Comparison of ENCODE assay signal across 1 cellular context in the genomic region with DNA sequence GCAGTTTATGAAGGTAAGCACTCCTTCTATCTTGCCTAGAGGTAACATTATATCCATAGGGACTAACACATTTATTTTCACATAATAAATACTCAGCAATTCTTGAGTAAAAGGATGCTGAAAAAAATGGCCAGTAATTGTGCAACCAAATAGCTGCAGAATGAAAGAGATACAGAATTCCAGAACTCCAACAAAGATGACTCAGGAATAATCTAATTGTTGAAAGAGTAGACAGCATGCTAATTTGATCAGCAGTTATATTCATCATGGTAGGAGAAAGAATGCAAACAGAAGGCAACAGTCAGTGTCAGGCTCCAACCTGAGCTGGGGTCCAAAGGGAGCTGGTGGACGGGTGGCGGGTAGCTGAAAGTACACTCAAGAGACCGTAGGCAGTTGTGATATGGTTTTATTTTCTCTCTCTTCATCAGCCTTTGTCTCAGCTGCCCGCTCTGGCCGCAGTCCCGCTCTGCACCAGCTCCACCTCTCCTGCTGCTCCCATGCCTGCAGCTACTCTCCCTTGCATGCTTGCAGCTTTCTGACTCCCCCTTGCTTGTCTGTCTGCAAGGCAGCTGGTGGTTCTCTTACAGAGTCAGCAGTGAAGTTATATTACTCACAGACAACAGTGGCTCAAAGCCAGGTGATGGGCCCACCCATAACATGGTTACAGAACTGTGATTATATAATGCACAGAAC.
TF ChIP-seq lines count a peak whose summit lies in the region.

No MANE protein-coding gene starts in this region.

TF ChIP-seq in WTC11, 78 proteins besides CTCF, POLR2A, EP300 and RAD21 (continued from another document):
- TF ChIP-seq, protein P1, sequence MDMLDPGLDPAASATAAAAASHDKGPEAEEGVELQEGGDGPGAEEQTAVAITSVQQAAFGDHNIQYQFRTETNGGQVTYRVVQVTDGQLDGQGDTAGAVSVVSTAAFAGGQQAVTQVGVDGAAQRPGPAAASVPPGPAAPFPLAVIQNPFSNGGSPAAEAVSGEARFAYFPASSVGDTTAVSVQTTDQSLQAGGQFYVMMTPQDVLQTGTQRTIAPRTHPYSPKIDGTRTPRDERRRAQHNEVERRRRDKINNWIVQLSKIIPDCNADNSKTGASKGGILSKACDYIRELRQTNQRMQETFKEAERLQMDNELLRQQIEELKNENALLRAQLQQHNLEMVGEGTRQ (CRISPR knock-in tag; IDR thresholded peaks at IDR 0.05), result no peak
- TF ChIP-seq NR2C2 (CRISPR knock-in tag; IDR thresholded peaks at IDR 0.05) (no peak), ZNF121 (CRISPR knock-in tag; IDR thresholded peaks at IDR 0.05) (no peak)
- TF ChIP-seq, protein P2, sequence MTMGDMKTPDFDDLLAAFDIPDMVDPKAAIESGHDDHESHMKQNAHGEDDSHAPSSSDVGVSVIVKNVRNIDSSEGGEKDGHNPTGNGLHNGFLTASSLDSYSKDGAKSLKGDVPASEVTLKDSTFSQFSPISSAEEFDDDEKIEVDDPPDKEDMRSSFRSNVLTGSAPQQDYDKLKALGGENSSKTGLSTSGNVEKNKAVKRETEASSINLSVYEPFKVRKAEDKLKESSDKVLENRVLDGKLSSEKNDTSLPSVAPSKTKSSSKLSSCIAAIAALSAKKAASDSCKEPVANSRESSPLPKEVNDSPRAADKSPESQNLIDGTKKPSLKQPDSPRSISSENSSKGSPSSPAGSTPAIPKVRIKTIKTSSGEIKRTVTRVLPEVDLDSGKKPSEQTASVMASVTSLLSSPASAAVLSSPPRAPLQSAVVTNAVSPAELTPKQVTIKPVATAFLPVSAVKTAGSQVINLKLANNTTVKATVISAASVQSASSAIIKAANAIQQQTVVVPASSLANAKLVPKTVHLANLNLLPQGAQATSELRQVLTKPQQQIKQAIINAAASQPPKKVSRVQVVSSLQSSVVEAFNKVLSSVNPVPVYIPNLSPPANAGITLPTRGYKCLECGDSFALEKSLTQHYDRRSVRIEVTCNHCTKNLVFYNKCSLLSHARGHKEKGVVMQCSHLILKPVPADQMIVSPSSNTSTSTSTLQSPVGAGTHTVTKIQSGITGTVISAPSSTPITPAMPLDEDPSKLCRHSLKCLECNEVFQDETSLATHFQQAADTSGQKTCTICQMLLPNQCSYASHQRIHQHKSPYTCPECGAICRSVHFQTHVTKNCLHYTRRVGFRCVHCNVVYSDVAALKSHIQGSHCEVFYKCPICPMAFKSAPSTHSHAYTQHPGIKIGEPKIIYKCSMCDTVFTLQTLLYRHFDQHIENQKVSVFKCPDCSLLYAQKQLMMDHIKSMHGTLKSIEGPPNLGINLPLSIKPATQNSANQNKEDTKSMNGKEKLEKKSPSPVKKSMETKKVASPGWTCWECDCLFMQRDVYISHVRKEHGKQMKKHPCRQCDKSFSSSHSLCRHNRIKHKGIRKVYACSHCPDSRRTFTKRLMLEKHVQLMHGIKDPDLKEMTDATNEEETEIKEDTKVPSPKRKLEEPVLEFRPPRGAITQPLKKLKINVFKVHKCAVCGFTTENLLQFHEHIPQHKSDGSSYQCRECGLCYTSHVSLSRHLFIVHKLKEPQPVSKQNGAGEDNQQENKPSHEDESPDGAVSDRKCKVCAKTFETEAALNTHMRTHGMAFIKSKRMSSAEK (CRISPR knock-in tag; IDR thresholded peaks at IDR 0.05; ENCODE audit: borderline replicate concordance), result no peak
TF ChIP-seq in WTC11: peak in this region for 0.
